27 cellular contexts compared by ENCODE assay signal in the genomic region with DNA sequence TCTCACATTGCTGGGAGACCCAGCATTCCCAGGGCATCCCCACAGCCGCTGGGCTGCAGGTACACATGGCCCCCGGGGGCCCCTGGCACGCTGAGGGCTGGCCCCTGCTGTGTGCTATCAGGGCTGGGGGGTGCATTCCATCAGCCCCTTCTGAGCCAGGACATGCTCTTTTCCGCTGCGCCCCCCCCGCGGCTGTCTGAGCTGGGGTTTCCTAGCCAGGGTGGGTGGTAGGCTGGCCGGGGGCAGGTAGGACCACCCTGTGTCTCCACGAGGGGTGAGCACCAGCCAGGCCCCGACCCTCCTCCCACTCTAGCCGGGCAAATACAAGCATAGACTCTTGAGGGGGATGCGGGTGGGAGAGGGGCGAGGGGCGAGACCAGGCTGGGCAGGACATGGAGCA. TPM values are rescaled to one million over a fixed set of nuclear protein-coding genes. Genes with fewer than 3 reads are reported as not detected.
A peak's percentile ranks its signal among the peaks of the same experiment; 100 is the strongest.
DNase-seq lines count a peak whose midpoint lies in the region; ATAC-seq and TF ChIP-seq lines count a peak whose summit lies in the region.
"Had no signal": no experiment of that assay in that cellular context is flagged by ENCODE, and none has a peak within 500 bp of the region (broad histone marks: within the 10 kb centered on the region; RNA-seq: fewer than 3 reads in every experiment).

No MANE protein-coding gene starts in this region.

- no peak overlapping the region for H3K4me3 ChIP-seq in neuronal stem cell (ENCODE audit: low read length in 2 of 2)
- H3K4me3 ChIP-seq: BLaER1, GM12878 had no signal

- H2BK5ac ChIP-seq in neuronal stem cell (ENCODE audit: low read length): no peak overlapping the region

- no peak overlapping the region for H3K27ac ChIP-seq in neuronal stem cell (replicated peaks; ENCODE audit: low read length)
- H3K27ac ChIP-seq: BLaER1 had no signal

- DNase-seq in chondrocyte (ENCODE audit: low spot score) (no peak), neuronal stem cell (ENCODE audit: low spot score) (no peak), hippocampal formation (lab: John Stamatoyannopoulos, UW) (no peak)
- DNase-seq: 8988T; ACHN; BE2C; C1 segment of cervical spinal cord; CD4-positive, alpha-beta memory T cell; CD4-positive, CD25-positive, alpha-beta regulatory T cell; CD8-positive, alpha-beta memory T cell; COR-L47; DMS 273 treated with DMSO at 0.1 percent for 48 hours; DMS153; DMS53; DMS79; DND-41; EL; GDM1 had no signal

- H3K9me3 Mint-ChIP-seq in chondrocyte (ENCODE audit: low read depth): no peaks in the 10 kb centered on the region
- H3K9me3 Mint-ChIP-seq: CD4-positive, alpha-beta memory T cell; CD8-positive, alpha-beta memory T cell had no signal

- H2BK12ac ChIP-seq in neuronal stem cell (ENCODE audit: low read length): peak overlapping the region; percentile 17

- no peak for ATAC-seq in HG03045 (IDR thresholded peaks at IDR 0.05; ENCODE audit: unreplicated experiment)
- ATAC-seq in GM18498 (IDR thresholded peaks at IDR 0.05; ENCODE audit: unreplicated experiment): no peak
- ATAC-seq: GM12878 had no signal

- H3K18ac ChIP-seq in neuronal stem cell (ENCODE audit: low read length): no peak overlapping the region

- H3K4me3 Mint-ChIP-seq in chondrocyte (ENCODE audit: unreplicated experiment): no peak overlapping the region
- H3K4me3 Mint-ChIP-seq: CD14-positive monocyte; CD4-positive, alpha-beta memory T cell; CD4-positive, CD25-positive, alpha-beta regulatory T cell; CD8-positive, alpha-beta memory T cell had no signal

- peak overlapping the region; percentile 77 for H3K27ac Mint-ChIP-seq in chondrocyte (ENCODE audit: unreplicated experiment)
- H3K27ac Mint-ChIP-seq: CD4-positive, alpha-beta memory T cell; CD4-positive, CD25-positive, alpha-beta regulatory T cell; CD8-positive, alpha-beta memory T cell had no signal

- H3K4me1 Mint-ChIP-seq in chondrocyte (ENCODE audit: low read depth): peaks cover 22% of the 10 kb centered on the region
- H3K4me1 Mint-ChIP-seq: CD14-positive monocyte; CD4-positive, alpha-beta memory T cell; CD4-positive, CD25-positive, alpha-beta regulatory T cell; CD8-positive, alpha-beta memory T cell had no signal

- no peak overlapping the region for H3K4me2 ChIP-seq in neuronal stem cell (ENCODE audit: insufficient read depth, low read length, poor library complexity, severe bottlenecking)
- H3K4me2 ChIP-seq: BLaER1 had no signal

- peak overlapping the region; percentile 9 for H4K8ac ChIP-seq in neuronal stem cell (ENCODE audit: low read depth, low read length)

- no peaks in the 10 kb centered on the region for H3K79me1 ChIP-seq in neuronal stem cell (ENCODE audit: low read depth, low read length)

- H2BK15ac ChIP-seq in neuronal stem cell (ENCODE audit: low read length): peak overlapping the region; percentile 18

- H2AFZ ChIP-seq in neuronal stem cell (ENCODE audit: low read length): no peak overlapping the region

- peaks cover 0 to 4% of the 10 kb centered on the region in 2 donors for H3K9me3 ChIP-seq in neuronal stem cell (replicated peaks in 1 of 2; ENCODE audit: control insufficient read depth in 2 of 2, insufficient read depth in 1 of 2, low read depth in 1 of 2, low read length in 2 of 2)
- H3K9me3 ChIP-seq: BE2C, BLaER1 had no signal

- H3K27me3 ChIP-seq in neuronal stem cell (ENCODE audit: control insufficient read depth in 3 of 3, insufficient read depth in 3 of 3, low read depth in 1 of 3, low read length in 3 of 3): peaks cover 0 to 11% (median 0%) of the 10 kb centered on the region in 3 experiments
- H3K27me3 ChIP-seq: BE2C, BLaER1 had no signal

- H2AK5ac ChIP-seq in neuronal stem cell (ENCODE audit: low read depth, low read length): peak overlapping the region; percentile 32

- H3K9ac ChIP-seq in neuronal stem cell (ENCODE audit: low read depth, low read length, poor library complexity): no peak overlapping the region
- H3K9ac ChIP-seq: BLaER1 had no signal

- H3K36me3 Mint-ChIP-seq in chondrocyte (ENCODE audit: low read depth): peaks cover 46% of the 10 kb centered on the region
- H3K36me3 Mint-ChIP-seq: CD14-positive monocyte; CD4-positive, alpha-beta memory T cell; CD4-positive, CD25-positive, alpha-beta regulatory T cell; CD8-positive, alpha-beta memory T cell had no signal

- WGBS in neuronal stem cell (ENCODE audit: extremely low coverage in 2 of 2, insufficient read length in 2 of 2, insufficient replicate concordance in 1 of 2), 2 donors: no CpG with 5 or more reads among the region's 14 CpGs

- peaks cover 0 to 3% of the 10 kb centered on the region in 2 donors for H3K36me3 ChIP-seq in neuronal stem cell (replicated peaks in 1 of 2; ENCODE audit: control insufficient read depth in 2 of 2, insufficient read depth in 2 of 2, low read length in 2 of 2)
- H3K36me3 ChIP-seq: BE2C had no signal

- H2BK120ac ChIP-seq in neuronal stem cell (ENCODE audit: low read depth, low read length): no peak overlapping the region

- no peak overlapping the region for H3K23ac ChIP-seq in neuronal stem cell (ENCODE audit: low read depth, low read length, poor library complexity)

- H3K14ac ChIP-seq in neuronal stem cell (ENCODE audit: low read length): peak overlapping the region; percentile 76

- H3K4me1 ChIP-seq in neuronal stem cell (ENCODE audit: control insufficient read depth in 2 of 2, insufficient read depth in 1 of 2, low read depth in 1 of 2, low read length in 2 of 2): peaks cover 0 to 3% of the 10 kb centered on the region in 2 donors
- H3K4me1 ChIP-seq: BE2C had no signal

- TF ChIP-seq CTCF in chondrocyte (IDR thresholded peaks at IDR 0.05): no peak

- H4K91ac ChIP-seq in neuronal stem cell (ENCODE audit: low read depth, low read length, poor library complexity): no peak overlapping the region

- H3K4ac ChIP-seq in neuronal stem cell (ENCODE audit: low read length): no peak overlapping the region

- no peaks in the 10 kb centered on the region for H3K27me3 Mint-ChIP-seq in chondrocyte (ENCODE audit: low read depth)
- H3K27me3 Mint-ChIP-seq: CD4-positive, alpha-beta memory T cell; CD4-positive, CD25-positive, alpha-beta regulatory T cell had no signal

RNA-seq across cellular contexts. Expression of a gene that starts 58.1 kb away (rescaled TPM):
- total RNA-seq in chondrocyte: not detected in 3 replicates
- polyA plus RNA-seq in neuronal stem cell (2013, experiment 1 of 2): not detected
- polyA plus RNA-seq in neuronal stem cell (2013, experiment 2 of 2): not detected
- total RNA-seq: A673; CD4-positive, alpha-beta memory T cell; CD4-positive, CD25-positive, alpha-beta regulatory T cell; CD8-positive, alpha-beta memory T cell; Daoy; G401; GM12878 had no signal
- polyA plus RNA-seq: AG04450; CD14-positive monocyte; CD4-positive, alpha-beta memory T cell; CD4-positive, CD25-positive, alpha-beta regulatory T cell; CD8-positive, alpha-beta memory T cell; GM12878 had no signal
